1 cellular context compared by ENCODE assay signal in genomic region chr5:42074353-42074752, GRCh38.
A peak's percentile ranks its signal among the peaks of the same experiment; 100 is the strongest.
TF ChIP-seq lines count a peak whose summit lies in the region.

No MANE protein-coding gene starts in this region.

TF ChIP-seq in HepG2, 621 proteins besides CTCF, POLR2A, EP300 and RAD21 (continued from another document and continues in another):
- TF ChIP-seq NR2C2 (CRISPR knock-in tag; IDR thresholded peaks at IDR 0.05; ENCODE audit: borderline replicate concordance), result no peak
- TF ChIP-seq ZBTB37 (CRISPR knock-in tag; IDR thresholded peaks at IDR 0.05), result no peak
- TF ChIP-seq NR2F1 (CRISPR knock-in tag; IDR thresholded peaks at IDR 0.05), result no peak
- TF ChIP-seq ATF6 (CRISPR knock-in tag; conservative IDR thresholded peaks at IDR 0.05), result no peak
- TF ChIP-seq U2AF1 (optimal IDR thresholded peaks at IDR 0.05; ENCODE audit: low read depth, low read length), result no peak
- TF ChIP-seq ZNF713 (CRISPR knock-in tag; IDR thresholded peaks at IDR 0.05), result no peak
- no peak for TF ChIP-seq ZNF781 (CRISPR knock-in tag; IDR thresholded peaks at IDR 0.05; ENCODE audit: borderline replicate concordance, not compliant biosample characterization)
- TF ChIP-seq SOX5 (CRISPR knock-in tag; IDR thresholded peaks at IDR 0.05; ENCODE audit: borderline replicate concordance), result peak; percentile 68; the same call in 1 of the 2 replicates
- TF ChIP-seq ZNF264 (CRISPR knock-in tag; IDR thresholded peaks at IDR 0.05), result no peak
- no peak for TF ChIP-seq REST (IDR thresholded peaks at IDR 0.05; ENCODE audit: borderline replicate concordance in 1 of 2, low read depth in 1 of 2, low read length in 2 of 2)
- no peak for TF ChIP-seq ZNF207 (IDR thresholded peaks at IDR 0.05; ENCODE audit: borderline replicate concordance)
- peak; percentile 75 for TF ChIP-seq SKI (IDR thresholded peaks at IDR 0.05; ENCODE audit: partially characterized antibody)
- no peak for TF ChIP-seq ATF7-NPFF (CRISPR knock-in tag; IDR thresholded peaks at IDR 0.05; ENCODE audit: low read depth)
- TF ChIP-seq HMGXB3 (CRISPR knock-in tag; IDR thresholded peaks at IDR 0.05; ENCODE audit: borderline replicate concordance), result no peak
- TF ChIP-seq IKZF1 (IDR thresholded peaks at IDR 0.05), result no peak
- peak; percentile 2; the same call in 1 of the 2 replicates for TF ChIP-seq CEBPB (IDR thresholded peaks at IDR 0.05; ENCODE audit: borderline replicate concordance, low read depth, low read length)
- TF ChIP-seq ZNF451 (CRISPR knock-in tag; IDR thresholded peaks at IDR 0.05), result no peak
- no peak for TF ChIP-seq ATF5 (CRISPR knock-in tag; IDR thresholded peaks at IDR 0.05; ENCODE audit: low read depth)
- peak; percentile 74 for TF ChIP-seq RXRB (CRISPR knock-in tag; IDR thresholded peaks at IDR 0.05; ENCODE audit: borderline replicate concordance)
- no peak for TF ChIP-seq TP53 (CRISPR knock-in tag; conservative IDR thresholded peaks at IDR 0.05)
- TF ChIP-seq NCOR1 (IDR thresholded peaks at IDR 0.05; ENCODE audit: borderline replicate concordance, low read length), result peak; percentile 35; the same call in 1 of the 2 replicates
- no peak for TF ChIP-seq ZNF746 (CRISPR knock-in tag; IDR thresholded peaks at IDR 0.05)
- TF ChIP-seq SRF (IDR thresholded peaks at IDR 0.05; ENCODE audit: low read depth, low read length), result no peak
- no peak for TF ChIP-seq ZBED4 (CRISPR knock-in tag; IDR thresholded peaks at IDR 0.05; ENCODE audit: borderline replicate concordance)
- no peak for TF ChIP-seq TRIM22 (IDR thresholded peaks at IDR 0.05)
- TF ChIP-seq ZNF619 (CRISPR knock-in tag; IDR thresholded peaks at IDR 0.05), result no peak
- no peak for TF ChIP-seq ZNF556 (CRISPR knock-in tag; IDR thresholded peaks at IDR 0.05; ENCODE audit: borderline replicate concordance)
- TF ChIP-seq GLMP (CRISPR knock-in tag; IDR thresholded peaks at IDR 0.05; ENCODE audit: borderline replicate concordance), result no peak
- no peak for TF ChIP-seq ZBTB21 (CRISPR knock-in tag; IDR thresholded peaks at IDR 0.05)
- no peak for TF ChIP-seq USF2 (IDR thresholded peaks at IDR 0.05; ENCODE audit: low read depth, low read length)
- TF ChIP-seq USF2 (CRISPR knock-in tag; IDR thresholded peaks at IDR 0.05; ENCODE audit: borderline replicate concordance), result no peak
- TF ChIP-seq NCOA1 (CRISPR knock-in tag; IDR thresholded peaks at IDR 0.05), result no peak
- TF ChIP-seq ZNF337 (CRISPR knock-in tag; IDR thresholded peaks at IDR 0.05; ENCODE audit: borderline replicate concordance, low read depth), result no peak
- TF ChIP-seq FOXO1 (CRISPR knock-in tag; IDR thresholded peaks at IDR 0.05), result no peak
- no peak for TF ChIP-seq TERF1 (CRISPR knock-in tag; IDR thresholded peaks at IDR 0.05)
- no peak for TF ChIP-seq XBP1 (CRISPR knock-in tag; IDR thresholded peaks at IDR 0.05)
- no peak for TF ChIP-seq PAF1 (CRISPR knock-in tag; IDR thresholded peaks at IDR 0.05)
- no peak for TF ChIP-seq ZNF24 (IDR thresholded peaks at IDR 0.05)
- no peak for TF ChIP-seq SMAD1 (CRISPR knock-in tag; IDR thresholded peaks at IDR 0.05; ENCODE audit: borderline replicate concordance, low read depth)
